Comparison of ENCODE assay signal across 11 cellular contexts in genomic region chr12:57309420-57309819, GRCh38. TPM values are rescaled to one million over a fixed set of nuclear protein-coding genes. Genes with fewer than 3 reads are reported as not detected.
DNase-seq lines count a peak whose midpoint lies in the region; ATAC-seq and TF ChIP-seq lines count a peak whose summit lies in the region.
"Had no signal": no experiment of that assay in that cellular context is flagged by ENCODE, and none has a peak within 500 bp of the region (broad histone marks: within the 10 kb centered on the region; RNA-seq: fewer than 3 reads in every experiment).

No MANE protein-coding gene starts in this region.

- no peaks in the 10 kb centered on the region for H3K27me3 Mint-ChIP-seq in natural killer cell treated with Interleukin-12 subunit alpha and Interleukin-12 subunit beta and Interleukin-15 and Interleukin-18, amount 100 ng/mL, for 72 hours
- H3K27me3 Mint-ChIP-seq in natural killer cell (ENCODE audit: low read depth in 2 of 2): no peaks in the 10 kb centered on the region
- H3K27me3 Mint-ChIP-seq: central memory CD8-positive, alpha-beta T cell had no signal

- no peak for DNase-seq in natural killer cell treated with Interleukin-12 subunit alpha and Interleukin-12 subunit beta and Interleukin-15 and Interleukin-18, amount 100 ng/mL, for 72 hours (ENCODE audit: low spot score)
- DNase-seq in natural killer cell (no peak), ascending aorta (ENCODE audit: low spot score in 2 of 2) (no peak), hepatocyte (ENCODE audit: low spot score) (no peak), NCI-H1092 treated with DMSO at 0.1 percent for 48 hours (lab: John Stamatoyannopoulos, UW) (no peak), lower lobe of right lung (no peak), SKM-1 (lab: John Stamatoyannopoulos, UW; ENCODE audit: unreplicated experiment) (no peak), stomach (no peak)
- DNase-seq: NCI-H146 had no signal

- peaks cover 0 to 7% of the 10 kb centered on the region in 2 donors for H3K4me1 Mint-ChIP-seq in natural killer cell treated with Interleukin-12 subunit alpha and Interleukin-12 subunit beta and Interleukin-15 and Interleukin-18, amount 100 ng/mL, for 72 hours (ENCODE audit: low read depth in 2 of 2)
- H3K4me1 Mint-ChIP-seq in natural killer cell: peaks cover 0 to 5% of the 10 kb centered on the region in 2 donors
- H3K4me1 Mint-ChIP-seq: central memory CD8-positive, alpha-beta T cell had no signal

- no peak for ATAC-seq in natural killer cell treated with Interleukin-12 subunit alpha and Interleukin-12 subunit beta and Interleukin-15 and Interleukin-18, amount 100 ng/mL, for 72 hours
- ATAC-seq in natural killer cell: no peak
- ATAC-seq in lower lobe of right lung: no peak

- H3K4me3 ChIP-seq in ascending aorta (no peak overlapping the region), hepatocyte (no peak overlapping the region), lower lobe of right lung (no peak overlapping the region), stomach (no peak overlapping the region)
- H3K4me3 ChIP-seq: BLaER1 had no signal

- TF ChIP-seq CTCF in natural killer cell (IDR thresholded peaks at IDR 0.05) (no peak), ascending aorta (IDR thresholded peaks at IDR 0.05) (no peak), hepatocyte (IDR thresholded peaks at IDR 0.05; ENCODE audit: poor library complexity) (no peak), lower lobe of right lung (IDR thresholded peaks at IDR 0.05) (no peak), stomach (IDR thresholded peaks at IDR 0.05) (no peak)

- H3K9me3 Mint-ChIP-seq in natural killer cell treated with Interleukin-12 subunit alpha and Interleukin-12 subunit beta and Interleukin-15 and Interleukin-18, amount 100 ng/mL, for 72 hours: no peaks in the 10 kb centered on the region
- H3K9me3 Mint-ChIP-seq in natural killer cell: no peaks in the 10 kb centered on the region
- H3K9me3 Mint-ChIP-seq: central memory CD8-positive, alpha-beta T cell had no signal

- no peaks in the 10 kb centered on the region for H3K9me2 ChIP-seq in hepatocyte (replicated peaks; ENCODE audit: insufficient read depth)

- no peak overlapping the region for H2AFZ ChIP-seq in hepatocyte

- peaks cover 5% of the 10 kb centered on the region for H3K36me3 Mint-ChIP-seq in natural killer cell treated with Interleukin-12 subunit alpha and Interleukin-12 subunit beta and Interleukin-15 and Interleukin-18, amount 100 ng/mL, for 72 hours
- H3K36me3 Mint-ChIP-seq in natural killer cell: no peaks in the 10 kb centered on the region

- WGBS in hepatocyte (ENCODE audit: low lambda C conversion rate, missing lambda C conversion rate): 79% methylated on average over 2 of the region's 2 CpGs
- WGBS in stomach, 5 donors: 43 to 66% (median 58%) methylated on average over 2 of the region's 2 CpGs

- no peak overlapping the region for H3K4me2 ChIP-seq in hepatocyte
- H3K4me2 ChIP-seq: BLaER1 had no signal

- no peaks in the 10 kb centered on the region for H4K20me1 ChIP-seq in hepatocyte (ENCODE audit: insufficient read depth, poor library complexity, severe bottlenecking)
- H4K20me1 ChIP-seq: BLaER1 had no signal

- H3K27ac ChIP-seq in ascending aorta (peak overlapping the region; percentile 54 to 61), hepatocyte (peak overlapping the region; percentile 25), lower lobe of right lung (no peak overlapping the region), stomach (peak overlapping the region in 1 of 5 donors; percentile 6)
- H3K27ac ChIP-seq: BLaER1 had no signal

- TF ChIP-seq POLR2A in stomach (IDR thresholded peaks at IDR 0.05): no peak

- H3K27me3 ChIP-seq in ascending aorta: no peaks in the 10 kb centered on the region
- H3K27me3 ChIP-seq in hepatocyte: no peaks in the 10 kb centered on the region
- no peaks in the 10 kb centered on the region for H3K27me3 ChIP-seq in lower lobe of right lung (ENCODE audit: low read depth)
- H3K27me3 ChIP-seq in stomach: no peaks in the 10 kb centered on the region
- H3K27me3 ChIP-seq: BLaER1 had no signal

- TF ChIP-seq EP300 in stomach (IDR thresholded peaks at IDR 0.05): no peak

- H3K27ac Mint-ChIP-seq in natural killer cell treated with Interleukin-12 subunit alpha and Interleukin-12 subunit beta and Interleukin-15 and Interleukin-18, amount 100 ng/mL, for 72 hours: peak overlapping the region; percentile 43 to 51
- H3K27ac Mint-ChIP-seq in natural killer cell: no peak overlapping the region

- H3K9me3 ChIP-seq in ascending aorta (no peaks in the 10 kb centered on the region), hepatocyte (ENCODE audit: low read depth) (no peaks in the 10 kb centered on the region), lower lobe of right lung (no peaks in the 10 kb centered on the region), stomach (no peaks in the 10 kb centered on the region)

- H3K79me2 ChIP-seq in hepatocyte: no peaks in the 10 kb centered on the region

- intact Hi-C loops in natural killer cell (cut with micrococcal nuclease) (no loop called here), ascending aorta (cut with DNase I) (no loop called here), lower lobe of right lung (cut with DNase I) (no loop called here), stomach (cut with DNase I; ENCODE audit: low total_unique reads) (loop anchor here (5.0 kb wide), 1 partner anchor 143 kb away; no protein-coding TSS in a partner anchor)

- H3K36me3 ChIP-seq in ascending aorta: no peaks in the 10 kb centered on the region
- no peaks in the 10 kb centered on the region for H3K36me3 ChIP-seq in hepatocyte (replicated peaks; ENCODE audit: insufficient read depth, low read depth)
- H3K36me3 ChIP-seq in lower lobe of right lung: peaks cover 31% of the 10 kb centered on the region
- H3K36me3 ChIP-seq in stomach: peaks cover 0 to 56% (median 38%) of the 10 kb centered on the region in 4 donors

- H3K4me1 ChIP-seq in ascending aorta (peaks cover 4 to 13% of the 10 kb centered on the region in 2 donors), hepatocyte (ENCODE audit: insufficient read depth) (no peaks in the 10 kb centered on the region), lower lobe of right lung (no peaks in the 10 kb centered on the region), stomach (no peaks in the 10 kb centered on the region)
- H3K4me1 ChIP-seq: BLaER1 had no signal

- no peak overlapping the region for H3K4me3 Mint-ChIP-seq in natural killer cell treated with Interleukin-12 subunit alpha and Interleukin-12 subunit beta and Interleukin-15 and Interleukin-18, amount 100 ng/mL, for 72 hours
- no peak overlapping the region for H3K4me3 Mint-ChIP-seq in natural killer cell
- H3K4me3 Mint-ChIP-seq: central memory CD8-positive, alpha-beta T cell had no signal

RNA-seq across cellular contexts. Expression of gene STAC3, which starts 58.4 kb away (rescaled TPM):
- total RNA-seq in natural killer cell treated with Interleukin-12 subunit alpha and Interleukin-12 subunit beta and Interleukin-15 and Interleukin-18, amount 100 ng/mL, for 72 hours: 1 to 10 TPM; 2.5 to 6.1 TPM
- total RNA-seq in natural killer cell: 1 to 10 TPM; 2.4 to 4.1 (median 3.8) TPM
- total RNA-seq in ascending aorta: not detected
- 0.23 and 1.1 TPM in 2 replicates for total RNA-seq in hepatocyte
- 0.49 and 0.83 TPM in 2 replicates for polyA plus RNA-seq in hepatocyte
- total RNA-seq in lower lobe of right lung: 8.7 TPM
- 1 to 10 TPM in 2 of 5 donors, under 1 TPM in 2, not detected in 1; 0.55 to 5.1 (median 1.6) TPM for total RNA-seq in stomach
- 1 to 10 TPM; 1.3 to 3.8 (median 3.5) TPM for polyA plus RNA-seq in stomach

Comparison
In these comparisons a context has a peak if more than half of its experiments do, and no peak if none do; other contexts are left out.
1. H3K27ac Mint-ChIP-seq: peak in natural killer cell treated with Interleukin-12 subunit alpha and Interleukin-12 subunit beta and Interleukin-15 and Interleukin-18, amount 100 ng/mL, for 72 hours (2 of 2); none in natural killer cell (0 of 2).